In the genomic region with DNA sequence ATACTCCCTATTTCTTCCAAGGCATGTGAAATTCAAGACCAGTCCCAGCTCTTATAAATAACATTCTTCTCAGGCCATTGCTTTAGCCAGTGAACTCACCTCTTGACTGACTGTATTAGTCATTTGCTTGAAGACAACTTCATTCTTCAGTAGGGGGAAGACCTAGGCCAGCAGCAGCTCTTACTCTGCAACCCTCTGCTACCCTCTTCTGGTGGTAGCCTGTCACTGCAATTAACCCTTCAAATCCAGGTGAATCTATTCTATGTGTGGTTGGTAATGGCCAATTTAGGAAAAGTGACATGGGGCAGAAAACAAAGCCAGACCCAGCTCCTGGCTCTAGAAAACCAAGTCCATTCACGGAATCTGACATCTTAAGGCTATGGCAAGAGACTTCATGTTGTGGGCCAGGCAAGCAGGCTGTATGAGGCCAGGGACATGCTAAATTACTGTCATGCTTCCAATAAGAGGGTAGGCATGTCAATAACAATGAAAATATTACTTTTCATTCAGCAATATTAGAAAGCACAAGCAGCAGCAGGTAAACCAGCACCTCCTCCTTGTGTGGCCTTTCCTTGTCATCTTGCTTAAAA, we compare ENCODE assay signal across 8 cellular contexts.
A peak's percentile ranks its signal among the peaks of the same experiment; 100 is the strongest.
DNase-seq lines count a peak whose midpoint lies in the region; ATAC-seq, FAIRE-seq and TF ChIP-seq lines count a peak whose summit lies in the region.
"Not testable (repeated sequence)": the region's sequence is repeated elsewhere in the genome, so short reads cannot be mapped to it uniquely, and the experiment has no call there.

No MANE protein-coding gene starts in this region.

- CTCF ChIA-PET in RWPE1 (lab: Yijun Ruan, JAX): not testable (repeated sequence)

- H3K27me3 ChIP-seq in bronchial epithelial cell (ENCODE audit: control insufficient read depth, insufficient read depth, low read length); psoas muscle (ENCODE audit: insufficient read depth in 3 of 3, low read length in 2 of 3): not testable (repeated sequence)

- not testable (repeated sequence) for H3K36me3 ChIP-seq in bronchial epithelial cell (ENCODE audit: control insufficient read depth, insufficient read depth, low read length); psoas muscle (ENCODE audit: insufficient read depth in 1 of 2, low read depth in 1 of 2)

- ATAC-seq in GM18517 (IDR thresholded peaks at IDR 0.05; ENCODE audit: unreplicated experiment): peak; percentile 91
- peak in 3 of 4 donors; percentile 33 to 86 (median 67) for ATAC-seq in psoas muscle

- H3K36me3 Mint-ChIP-seq in HFFc6 (ENCODE audit: low read depth): not testable (repeated sequence)

- not testable (repeated sequence) for H3K9me3 Mint-ChIP-seq in HFFc6

- TF ChIP-seq CTCF in HFFc6 (IDR thresholded peaks at IDR 0.05) (peak; percentile 80), RWPE1 (conservative IDR thresholded peaks at IDR 0.05; ENCODE audit: low read depth) (peak; percentile 62), bronchial epithelial cell (IDR thresholded peaks at IDR 0.05; ENCODE audit: insufficient read depth, low read length, severe bottlenecking) (peak; percentile 43), psoas muscle (IDR thresholded peaks at IDR 0.05) (peak; percentile 43)

- not testable (repeated sequence) for H3K4me1 ChIP-seq in psoas muscle

- 14 to 17% (median 16%) methylated on average over 1 of the region's 1 CpG for WGBS in psoas muscle, 3 donors

- not testable (repeated sequence) for H3K4me1 Mint-ChIP-seq in HFFc6 (ENCODE audit: low read depth)

- peak; percentile 95 for FAIRE-seq in bronchial epithelial cell (lab: Jason Lieb, UNC)

- not testable (repeated sequence) for H3K9me3 ChIP-seq in psoas muscle

- POLR2A ChIA-PET in RWPE1 (lab: Yijun Ruan, JAX; ENCODE audit: low non-redundant PET): not testable (repeated sequence)

- intact Hi-C loops in psoas muscle (cut with DNase I): not testable (repeated sequence)

- H3K27me3 Mint-ChIP-seq in HFFc6 (ENCODE audit: insufficient read depth): not testable (repeated sequence)

- DNase-seq in AML-193 (lab: John Stamatoyannopoulos, UW): peak; percentile 17 to 26
- DNase-seq in HFFc6: peak; percentile 57
- DNase-seq in HuH-7 (ENCODE audit: low spot score): peak; percentile 1
- DNase-seq in RWPE1 (ENCODE audit: low spot score); psoas muscle: not testable (repeated sequence)
- DNase-seq in bronchial epithelial cell (ENCODE audit: low read depth): peak; percentile 62
- peak; percentile 0 for DNase-seq in hepatic stellate cell (ENCODE audit: low spot score)

- not testable (repeated sequence) for H3K27ac ChIP-seq in RWPE1, psoas muscle

- not testable (repeated sequence) for H3K27ac Mint-ChIP-seq in HFFc6

- not testable (repeated sequence) for H3K4me3 Mint-ChIP-seq in HFFc6

- H3K4me3 ChIP-seq in bronchial epithelial cell (ENCODE audit: low read depth, low read length); psoas muscle: not testable (repeated sequence)
